In the genomic region with DNA sequence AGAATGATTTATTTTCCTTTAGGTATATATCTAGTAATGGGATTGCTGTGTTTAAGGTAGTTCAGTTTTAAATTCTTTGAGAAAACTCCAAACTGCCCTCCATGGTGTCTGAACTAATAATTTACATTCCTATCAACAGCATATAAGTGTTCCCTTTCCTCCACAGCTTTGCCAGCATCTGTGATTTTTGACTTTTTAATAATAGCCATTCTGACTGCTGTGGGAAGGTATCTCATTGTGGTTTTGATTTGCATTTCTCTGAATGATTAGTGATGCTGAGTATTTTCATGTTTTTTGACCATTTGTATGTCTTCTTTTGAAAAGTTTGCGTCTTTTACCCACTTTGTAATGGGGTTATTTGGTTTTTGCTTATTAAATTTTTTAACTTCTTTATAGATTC, we compare ENCODE assay signal across 27 cellular contexts.
"Had no signal": no experiment of that assay in that cellular context is flagged by ENCODE, and none has a peak within 500 bp of the region (broad histone marks: within the 10 kb centered on the region; RNA-seq: fewer than 3 reads in every experiment).

No MANE protein-coding gene starts in this region.

- H3K27me3 Mint-ChIP-seq: dendritic cell treated with granulocyte-macrophage colony-stimulating factor and Interleukin-4, amounts not matched to agents 40 ng/mL and 50 ng/mL, for 4 days; effector memory CD8-positive, alpha-beta T cell; naive B cell had no signal

- H3K4me3 ChIP-seq: colonic mucosa, esophagus squamous epithelium, gastrocnemius medialis, heart right ventricle, left lung, lower lobe of right lung, mucosa of descending colon had no signal

- FAIRE-seq: islet of Langerhans, keratinocyte had no signal

- H3K9me3 ChIP-seq: colonic mucosa, esophagus squamous epithelium, gastrocnemius medialis, heart right ventricle, left lung, lower lobe of right lung, mucosa of descending colon had no signal

- H3K4me1 ChIP-seq: colonic mucosa, esophagus squamous epithelium, gastrocnemius medialis, left lung, lower lobe of right lung had no signal

- H3K4me3 Mint-ChIP-seq: dendritic cell treated with granulocyte-macrophage colony-stimulating factor and Interleukin-4, amounts not matched to agents 40 ng/mL and 50 ng/mL, for 4 days; effector memory CD8-positive, alpha-beta T cell; endodermal cell; mesothelial cell of epicardium; naive B cell had no signal

- H3K36me3 ChIP-seq: colonic mucosa, esophagus squamous epithelium, gastrocnemius medialis, heart right ventricle, left lung, lower lobe of right lung had no signal

- H3K9me3 Mint-ChIP-seq: dendritic cell treated with granulocyte-macrophage colony-stimulating factor and Interleukin-4, amounts not matched to agents 40 ng/mL and 50 ng/mL, for 4 days; endodermal cell; mesothelial cell of epicardium; naive B cell had no signal

- H3K27ac ChIP-seq: colonic mucosa, epithelial cell of prostate, esophagus squamous epithelium, gastrocnemius medialis, heart right ventricle, left lung, lower lobe of right lung had no signal

- H3K4me1 Mint-ChIP-seq: endodermal cell had no signal

- DNase-seq: colonic mucosa; cortex of kidney; effector CD8-positive, alpha-beta T cell; effector memory CD8-positive, alpha-beta T cell; endodermal cell; erythroblast; esophagus squamous epithelium; foreskin fibroblast; foreskin melanocyte; gastrocnemius medialis; glutamatergic neuron; head of caudate nucleus; heart right ventricle; hippocampal formation; left cardiac atrium; left lung; left ventricle myocardium superior; lower lobe of right lung; mesenchymal stem cell; mucosa of descending colon; naive B cell had no signal

- ATAC-seq: effector memory CD8-positive, alpha-beta T cell; esophagus mucosa; gastrocnemius medialis; heart right ventricle; left cardiac atrium; left lung; left ventricle myocardium superior; lower lobe of right lung; mucosa of descending colon had no signal

- H3K36me3 Mint-ChIP-seq: mesothelial cell of epicardium, naive B cell had no signal

- H3K27ac Mint-ChIP-seq: dendritic cell treated with granulocyte-macrophage colony-stimulating factor and Interleukin-4, amounts not matched to agents 40 ng/mL and 50 ng/mL, for 4 days; effector memory CD8-positive, alpha-beta T cell; endodermal cell; mesothelial cell of epicardium; naive B cell had no signal

- H3K27me3 ChIP-seq: colonic mucosa, esophagus squamous epithelium, gastrocnemius medialis, heart right ventricle, left lung had no signal
